In the genomic region with DNA sequence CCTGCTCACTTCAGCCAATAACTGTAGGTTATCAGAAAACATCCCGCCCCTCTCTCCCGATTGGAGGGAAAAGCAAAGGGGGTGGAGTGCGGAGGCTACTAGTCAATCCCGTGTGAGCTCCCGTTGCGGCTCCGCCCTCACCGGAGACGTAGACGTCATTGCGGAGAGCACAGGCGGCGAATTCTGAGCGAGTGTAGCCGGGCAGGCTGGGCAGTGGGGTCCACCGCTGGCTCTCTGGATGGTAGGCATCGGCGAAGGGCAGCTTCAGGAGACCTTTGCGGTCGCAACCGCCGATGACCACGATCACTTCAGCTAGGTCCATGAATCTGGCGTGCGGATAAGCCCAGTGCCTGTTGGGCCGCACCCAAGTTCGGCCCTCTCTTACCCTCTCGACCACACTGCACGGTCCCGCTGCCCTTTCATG, we compare ENCODE assay signal across 9 cellular contexts. TPM values are rescaled to one million over a fixed set of nuclear protein-coding genes. Genes with fewer than 3 reads are reported as not detected.
DNase-seq lines count a peak whose midpoint lies in the region; ATAC-seq, FAIRE-seq and TF ChIP-seq lines count a peak whose summit lies in the region.
"Had no signal": no experiment of that assay in that cellular context is flagged by ENCODE, and none has a peak within 500 bp of the region (broad histone marks: within the 10 kb centered on the region; RNA-seq: fewer than 3 reads in every experiment).

No MANE protein-coding gene starts in this region.

- H3K4me1 Mint-ChIP-seq in activated T-cell treated with anti-CD3 and anti-CD28 coated beads, Interleukin-2, amount 50 U/mL, for 4 hours (ENCODE audit: low read depth) = peaks cover 16% of the 10 kb centered on the region
- H3K4me1 Mint-ChIP-seq in nephron = peaks cover 13% of the 10 kb centered on the region
- peaks cover 13% of the 10 kb centered on the region for H3K4me1 Mint-ChIP-seq in stimulated activated naive CD8-positive, alpha-beta T cell treated with anti-CD3 and anti-CD28 coated beads, Interleukin-15, Interleukin-2, amounts not matched to agents 100 ng/mL and 50 ng/mL, for 24 hours (ENCODE audit: low read depth)

- H3K9me3 ChIP-seq in esophagus muscularis mucosa = peaks cover 0 to 7% (median 3%) of the 10 kb centered on the region in 4 donors

- no peaks in the 10 kb centered on the region for H3K9me3 Mint-ChIP-seq in activated T-cell treated with anti-CD3 and anti-CD28 coated beads, Interleukin-2, amount 50 U/mL, for 4 hours
- H3K9me3 Mint-ChIP-seq in nephron = peaks cover 11% of the 10 kb centered on the region
- peaks cover 9% of the 10 kb centered on the region for H3K9me3 Mint-ChIP-seq in stimulated activated naive CD8-positive, alpha-beta T cell treated with anti-CD3 and anti-CD28 coated beads, Interleukin-15, Interleukin-2, amounts not matched to agents 100 ng/mL and 50 ng/mL, for 24 hours

- peak overlapping the region; percentile 42 to 61 (median 55) for H3K4me3 ChIP-seq in esophagus muscularis mucosa
- H3K4me3 ChIP-seq: A549 had no signal

- peaks cover 0 to 51% (median 16%) of the 10 kb centered on the region in 4 donors for H3K27me3 ChIP-seq in esophagus muscularis mucosa

- H3K27ac ChIP-seq in esophagus muscularis mucosa (replicated peaks in 1 of 4) = peak overlapping the region in 2 of 4 donors; percentile 63 to 64
- H3K27ac ChIP-seq: A549 had no signal

- no peak for TF ChIP-seq POLR2A in esophagus muscularis mucosa (IDR thresholded peaks at IDR 0.05; ENCODE audit: low read depth)

- peak; percentile 86 for DNase-seq in 8988T
- DNase-seq in GM19239 (ENCODE audit: insufficient read length, low spot score) = peak; percentile 79
- DNase-seq in NCI-H526 treated with DMSO at 0.1 percent for 48 hours (lab: John Stamatoyannopoulos, UW) = peak; percentile 87
- peak; percentile 40 for DNase-seq in activated T-cell treated with anti-CD3 and anti-CD28 coated beads, Interleukin-2, amount 50 U/mL, for 4 hours
- peak; percentile 97 for DNase-seq in esophagus muscularis mucosa (ENCODE audit: extremely low spot score)
- DNase-seq in mesenteric fat pad (ENCODE audit: low spot score) = no peak

- peak; percentile 37 to 74 for ATAC-seq in activated T-cell treated with anti-CD3 and anti-CD28 coated beads, Interleukin-2, amount 50 U/mL, for 4 hours
- ATAC-seq: A549 had no signal

- peaks cover 37% of the 10 kb centered on the region for H3K27me3 Mint-ChIP-seq in activated T-cell treated with anti-CD3 and anti-CD28 coated beads, Interleukin-2, amount 50 U/mL, for 4 hours (ENCODE audit: low read depth)
- peaks cover 64% of the 10 kb centered on the region for H3K27me3 Mint-ChIP-seq in nephron (ENCODE audit: low read depth)
- peaks cover 48% of the 10 kb centered on the region for H3K27me3 Mint-ChIP-seq in stimulated activated naive CD8-positive, alpha-beta T cell treated with anti-CD3 and anti-CD28 coated beads, Interleukin-15, Interleukin-2, amounts not matched to agents 100 ng/mL and 50 ng/mL, for 24 hours

- intact Hi-C loops in esophagus muscularis mucosa (cut with DNase I) = no loop called here

- peak overlapping the region; percentile 47 for H3K4me3 Mint-ChIP-seq in activated T-cell treated with anti-CD3 and anti-CD28 coated beads, Interleukin-2, amount 50 U/mL, for 4 hours
- peak overlapping the region in 2 of 3 experiments; percentile 9 to 40 for H3K4me3 Mint-ChIP-seq in nephron
- peak overlapping the region; percentile 5 for H3K4me3 Mint-ChIP-seq in stimulated activated naive CD8-positive, alpha-beta T cell treated with anti-CD3 and anti-CD28 coated beads, Interleukin-15, Interleukin-2, amounts not matched to agents 100 ng/mL and 50 ng/mL, for 24 hours

- H3K27ac Mint-ChIP-seq in nephron = no peak overlapping the region
- H3K27ac Mint-ChIP-seq in stimulated activated naive CD8-positive, alpha-beta T cell treated with anti-CD3 and anti-CD28 coated beads, Interleukin-15, Interleukin-2, amounts not matched to agents 100 ng/mL and 50 ng/mL, for 24 hours = no peak overlapping the region

- H3K36me3 ChIP-seq in esophagus muscularis mucosa = peaks cover 0 to 6% (median 4%) of the 10 kb centered on the region in 4 donors

- FAIRE-seq in GM19239 (lab: Jason Lieb, UNC) = no peak
- FAIRE-seq: A549 had no signal

- TF ChIP-seq EP300 in esophagus muscularis mucosa (IDR thresholded peaks at IDR 0.05) = no peak

- peaks cover 10 to 41% (median 30%) of the 10 kb centered on the region in 4 donors for H3K4me1 ChIP-seq in esophagus muscularis mucosa

- H3K36me3 Mint-ChIP-seq in activated T-cell treated with anti-CD3 and anti-CD28 coated beads, Interleukin-2, amount 50 U/mL, for 4 hours (ENCODE audit: insufficient read depth) = no peaks in the 10 kb centered on the region
- H3K36me3 Mint-ChIP-seq in nephron (ENCODE audit: low read depth) = peaks cover 13% of the 10 kb centered on the region
- H3K36me3 Mint-ChIP-seq in stimulated activated naive CD8-positive, alpha-beta T cell treated with anti-CD3 and anti-CD28 coated beads, Interleukin-15, Interleukin-2, amounts not matched to agents 100 ng/mL and 50 ng/mL, for 24 hours (ENCODE audit: low read depth) = peaks cover 8% of the 10 kb centered on the region

- 42% methylated on average over 12 of the region's 30 CpGs for WGBS in esophagus muscularis mucosa

- TF ChIP-seq CTCF in esophagus muscularis mucosa (IDR thresholded peaks at IDR 0.05) = no peak
- TF ChIP-seq CTCF in nephron (IDR thresholded peaks at IDR 0.05; ENCODE audit: unreplicated experiment in 3 of 3) = no peak

RNA-seq across cellular contexts. Expression of a gene that starts 4.7 kb away (rescaled TPM):
- 1 to 10 TPM in 2 of 3 donors, under 1 TPM in 1; 0.98 to 1.5 (median 1.3) TPM for total RNA-seq in activated T-cell treated with anti-CD3 and anti-CD28 coated beads, Interleukin-2, amount 50 U/mL, for 4 hours
- total RNA-seq in esophagus muscularis mucosa (under 1 TPM in 3 of 4 donors, not detected in 1; 0.17 to 0.42 (median 0.29) TPM), mesenteric fat pad (0.61 TPM)

RNA-seq across cellular contexts. Expression of a gene that starts 29.0 kb away (rescaled TPM):
- 1,000 to 10,000 TPM; 4,010 to 4,371 (median 4,184) TPM for total RNA-seq in activated T-cell treated with anti-CD3 and anti-CD28 coated beads, Interleukin-2, amount 50 U/mL, for 4 hours
- total RNA-seq in esophagus muscularis mucosa (1,000 to 10,000 TPM in 3 of 4 donors, 100 to 1,000 TPM in 1; 879 to 1,878 (median 1,387) TPM), mesenteric fat pad (1,433 TPM)
